In the genomic region with DNA sequence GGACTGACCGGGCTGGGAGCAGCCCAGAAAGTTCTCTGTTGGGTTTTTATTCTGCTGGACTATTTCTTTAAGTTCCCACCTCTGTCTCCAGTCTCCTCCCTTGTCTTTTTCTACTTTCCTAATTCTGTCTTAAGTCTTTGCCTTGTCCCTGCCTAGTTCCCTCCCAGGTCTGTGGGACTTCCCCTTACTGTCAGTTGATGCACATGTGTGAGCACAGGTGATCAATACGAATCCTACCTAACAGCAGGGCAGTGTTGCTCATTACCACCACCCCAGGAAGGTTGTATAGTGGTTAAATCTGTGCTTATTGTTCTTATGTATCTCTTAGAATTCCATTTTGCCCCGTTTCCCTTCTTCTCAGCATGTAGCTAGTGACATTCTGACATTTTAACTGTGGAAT, we compare ENCODE assay signal across 11 cellular contexts.
"Had no signal": no experiment of that assay in that cellular context is flagged by ENCODE, and none has a peak within 500 bp of the region (broad histone marks: within the 10 kb centered on the region; RNA-seq: fewer than 3 reads in every experiment).

No MANE protein-coding gene starts in this region.

- H3K9me3 ChIP-seq: gastroesophageal sphincter had no signal

- H3K4me3 ChIP-seq: gastroesophageal sphincter had no signal

- H3K4me3 Mint-ChIP-seq: activated naive CD4-positive, alpha-beta T cell treated with anti-CD3 and anti-CD28 coated beads for 36 hours; activated T-helper 17 cell treated with anti-CD3 and anti-CD28 coated beads, Interleukin-2, amount 50 U/mL, for 72 hours had no signal

- H3K36me3 ChIP-seq: gastroesophageal sphincter had no signal

- FAIRE-seq: astrocyte had no signal

- H3K27me3 Mint-ChIP-seq: activated T-helper 17 cell treated with anti-CD3 and anti-CD28 coated beads, Interleukin-2, amount 50 U/mL, for 72 hours had no signal

- H3K27ac ChIP-seq: gastroesophageal sphincter had no signal

- H3K27ac Mint-ChIP-seq: activated naive CD4-positive, alpha-beta T cell treated with anti-CD3 and anti-CD28 coated beads for 36 hours; activated T-helper 17 cell treated with anti-CD3 and anti-CD28 coated beads, Interleukin-2, amount 50 U/mL, for 72 hours had no signal

- H3K4me1 Mint-ChIP-seq: activated T-helper 17 cell treated with anti-CD3 and anti-CD28 coated beads, Interleukin-2, amount 50 U/mL, for 72 hours had no signal

- H3K27me3 ChIP-seq: gastroesophageal sphincter had no signal

- H3K4me1 ChIP-seq: gastroesophageal sphincter had no signal

- DNase-seq: activated CD4-positive, alpha-beta T cell treated with anti-CD3 and anti-CD28 coated beads, Interleukin-2, amount 50 U/mL, for 4 hours; activated CD4-positive, CD25-positive, alpha-beta regulatory T cell treated with anti-CD3 and anti-CD28 coated beads, Interleukin-2, amount 50 U/mL, for 72 hours; activated naive CD4-positive, alpha-beta T cell treated with anti-CD3 and anti-CD28 coated beads for 36 hours; erythroblast; left ventricle myocardium superior; T-helper 1 cell; T1000 had no signal

- ATAC-seq: activated T-helper 17 cell treated with anti-CD3 and anti-CD28 coated beads, Interleukin-2, amount 50 U/mL, for 72 hours; gastroesophageal sphincter; left ventricle myocardium superior; sciatic nerve had no signal
